In genomic region chr2:25872134-25872533, GRCh38 we compare ENCODE assay signal across 1 cellular context.
TF ChIP-seq lines count a peak whose summit lies in the region.

No MANE protein-coding gene starts in this region.

TF ChIP-seq in K562, 482 proteins besides CTCF, POLR2A, EP300 and RAD21:
- TF ChIP-seq RBM25 (IDR thresholded peaks at IDR 0.05; ENCODE audit: low read depth, low read length, severe bottlenecking), result peak; percentile 14
- no peak for TF ChIP-seq E2F5 (CRISPR knock-in tag; IDR thresholded peaks at IDR 0.05)
TF ChIP-seq in K562: peak in this region for 1.
